Comparison of ENCODE assay signal across 1 cellular context in the genomic region with DNA sequence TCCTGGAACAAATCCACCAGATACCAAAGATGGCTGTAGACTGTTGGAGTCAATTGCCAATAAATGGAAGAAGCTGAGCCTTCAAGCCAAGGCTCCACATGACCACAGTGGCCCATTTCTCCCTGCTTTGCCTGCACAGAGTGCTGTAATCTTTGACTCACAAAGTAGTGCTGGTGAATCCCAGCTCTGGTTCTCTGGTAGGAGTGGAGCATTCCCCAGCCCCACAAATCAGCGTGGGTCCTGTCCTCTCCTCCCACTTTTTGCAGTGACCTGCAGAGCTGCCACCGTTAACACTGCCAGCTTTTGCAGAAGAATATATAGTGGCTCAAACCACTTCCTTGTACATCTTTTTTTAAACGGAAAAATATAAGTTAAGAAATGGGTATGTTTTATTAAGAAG.
TF ChIP-seq lines count a peak whose summit lies in the region.

No MANE protein-coding gene starts in this region.

TF ChIP-seq in GM23338, 12 proteins besides CTCF, POLR2A, EP300 and RAD21 (continued from another document):
- TF ChIP-seq ZNF462 (CRISPR knock-in tag; IDR thresholded peaks at IDR 0.05), result no peak
- no peak for TF ChIP-seq STAT1 (IDR thresholded peaks at IDR 0.05; ENCODE audit: unreplicated experiment)
- TF ChIP-seq POLR2AphosphoS5 (IDR thresholded peaks at IDR 0.05; ENCODE audit: low read depth), result no peak
- no peak for TF ChIP-seq ZNF331 (CRISPR knock-in tag; IDR thresholded peaks at IDR 0.05; ENCODE audit: low read depth)
- TF ChIP-seq JUNB (IDR thresholded peaks at IDR 0.05; ENCODE audit: unreplicated experiment), result no peak
- no peak for TF ChIP-seq EZH2phosphoT487 (IDR thresholded peaks at IDR 0.05; ENCODE audit: unreplicated experiment)
- TF ChIP-seq NANOG (IDR thresholded peaks at IDR 0.05; ENCODE audit: borderline replicate concordance), result no peak
TF ChIP-seq in GM23338: peak in this region for 0.
